ENCODE assay signal across 10 cellular contexts in the genomic region with DNA sequence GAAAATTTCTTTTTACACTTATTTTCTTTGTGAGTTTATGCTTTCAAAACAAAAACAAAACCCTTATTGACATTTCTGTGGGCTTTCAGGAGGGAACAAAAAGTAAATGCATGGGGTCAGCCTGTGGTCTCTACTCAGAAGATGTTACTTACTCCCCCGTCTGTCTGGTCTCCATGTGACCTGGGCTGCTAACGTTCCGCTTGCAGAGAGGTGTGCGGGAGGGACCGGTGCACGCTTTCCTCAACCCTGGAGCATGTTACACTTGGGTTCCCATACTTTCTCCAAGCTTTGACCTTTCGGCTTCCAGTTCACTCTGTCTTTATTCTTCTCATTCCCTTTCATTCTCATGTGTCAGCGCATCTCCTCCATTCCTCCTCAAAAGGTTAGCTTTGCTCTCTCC. TPM values are rescaled to one million over a fixed set of nuclear protein-coding genes. Genes with fewer than 3 reads are reported as not detected.
DNase-seq lines count a peak whose midpoint lies in the region; ATAC-seq and TF ChIP-seq lines count a peak whose summit lies in the region.
"Had no signal": no experiment of that assay in that cellular context is flagged by ENCODE, and none has a peak within 500 bp of the region (broad histone marks: within the 10 kb centered on the region; RNA-seq: fewer than 3 reads in every experiment).

No MANE protein-coding gene starts in this region.

- H3K27ac ChIP-seq in esophagus squamous epithelium = no peak overlapping the region

- TF ChIP-seq CTCF in esophagus squamous epithelium (IDR thresholded peaks at IDR 0.05) (no peak), mucosa of descending colon (IDR thresholded peaks at IDR 0.05) (no peak)

- TF ChIP-seq POLR2A in GM18505 (IDR thresholded peaks at IDR 0.05; ENCODE audit: borderline replicate concordance, extremely low read depth, insufficient read depth, insufficient read length) (no peak), esophagus squamous epithelium (IDR thresholded peaks at IDR 0.05) (no peak)

- H3K36me3 ChIP-seq in esophagus squamous epithelium = peaks cover 4 to 100% (median 17%) of the 10 kb centered on the region in 3 donors
- no peaks in the 10 kb centered on the region for H3K36me3 ChIP-seq in mucosa of descending colon (ENCODE audit: low read depth)

- H3K4me1 Mint-ChIP-seq in activated naive CD8-positive, alpha-beta T cell treated with anti-CD3 and anti-CD28 coated beads for 36 hours = peaks cover 20% of the 10 kb centered on the region

- intact Hi-C loops in esophagus squamous epithelium (cut with DNase I) = no loop called here
- intact Hi-C loops in mucosa of descending colon (cut with DNase I, micrococcal nuclease) = no loop called here

- H3K27me3 ChIP-seq in esophagus squamous epithelium = no peaks in the 10 kb centered on the region

- peaks cover 45% of the 10 kb centered on the region for H3K36me3 Mint-ChIP-seq in activated naive CD8-positive, alpha-beta T cell treated with anti-CD3 and anti-CD28 coated beads for 36 hours

- 86 to 87% methylated on average over 8 of the region's 8 CpGs for WGBS in esophagus squamous epithelium, 2 donors

- H3K4me3 Mint-ChIP-seq in activated naive CD8-positive, alpha-beta T cell treated with anti-CD3 and anti-CD28 coated beads for 36 hours = no peak overlapping the region

- no peak for DNase-seq in activated naive CD8-positive, alpha-beta T cell treated with anti-CD3 and anti-CD28 coated beads for 36 hours
- DNase-seq in esophagus squamous epithelium (lab: John Stamatoyannopoulos, UW) (no peak), mucosa of descending colon (no peak), NCI-H2081 (lab: John Stamatoyannopoulos, UW) (no peak), amniotic stem cell (lab: John Stamatoyannopoulos, UW) (no peak)
- DNase-seq: NCI-H1694 treated with DMSO at 0.1 percent for 48 hours, OCI-M1 had no signal

- H3K9me3 ChIP-seq in esophagus squamous epithelium (no peaks in the 10 kb centered on the region), mucosa of descending colon (no peaks in the 10 kb centered on the region)

- no peaks in the 10 kb centered on the region for H3K27me3 Mint-ChIP-seq in activated naive CD8-positive, alpha-beta T cell treated with anti-CD3 and anti-CD28 coated beads for 36 hours

- peak overlapping the region; percentile 77 for H3K27ac Mint-ChIP-seq in activated naive CD8-positive, alpha-beta T cell treated with anti-CD3 and anti-CD28 coated beads for 36 hours

- H3K9me3 Mint-ChIP-seq in activated naive CD8-positive, alpha-beta T cell treated with anti-CD3 and anti-CD28 coated beads for 36 hours = no peaks in the 10 kb centered on the region

- H3K4me1 ChIP-seq in esophagus squamous epithelium (no peaks in the 10 kb centered on the region), mucosa of descending colon (ENCODE audit: low read depth) (no peaks in the 10 kb centered on the region)

- ATAC-seq in GM18505 (IDR thresholded peaks at IDR 0.05; ENCODE audit: unreplicated experiment) (peak; percentile 22), GM19452 (IDR thresholded peaks at IDR 0.05; ENCODE audit: unreplicated experiment) (peak; percentile 26), HG02973 (IDR thresholded peaks at IDR 0.05; ENCODE audit: unreplicated experiment) (peak; percentile 36), mucosa of descending colon (no peak)

- H3K4me3 ChIP-seq in esophagus squamous epithelium = no peak overlapping the region
- H3K4me3 ChIP-seq in mucosa of descending colon = no peak overlapping the region

RNA-seq across cellular contexts. Expression of gene ZC3H14, which starts 36.5 kb away (rescaled TPM):
- total RNA-seq in activated naive CD8-positive, alpha-beta T cell treated with anti-CD3 and anti-CD28 coated beads for 36 hours = 10 to 100 TPM; 47.5 to 52.6 TPM
- total RNA-seq in esophagus squamous epithelium = 10 to 100 TPM; 28.3 to 52.3 (median 36.1) TPM
- 10 to 100 TPM; 55.9 to 72.9 (median 70.7) TPM for total RNA-seq in mucosa of descending colon

RNA-seq across cellular contexts. Expression of gene PTPN21, which starts 44.5 kb away (rescaled TPM):
- total RNA-seq in activated naive CD8-positive, alpha-beta T cell treated with anti-CD3 and anti-CD28 coated beads for 36 hours = under 1 TPM; 0.16 to 0.25 TPM
- total RNA-seq in esophagus squamous epithelium (10 to 100 TPM in 1 of 4 donors, 1 to 10 TPM in 3; 4.7 to 14.5 (median 6.1) TPM), mucosa of descending colon (10 to 100 TPM; 37.0 to 51.8 (median 44.7) TPM)

Comparison
In these comparisons a context has a peak if more than half of its experiments do, and no peak if none do; other contexts are left out.
1. RNA of gene PTPN21, which starts 44.5 kb away (total RNA-seq): 37.0 to 51.8 TPM in mucosa of descending colon and 4.7 to 14.5 TPM in esophagus squamous epithelium; 0.16 to 0.25 TPM in activated naive CD8-positive, alpha-beta T cell treated with anti-CD3 and anti-CD28 coated beads for 36 hours; every median in the first group is over 4 times any median in the second.